Comparison of ENCODE assay signal across 30 cellular contexts in genomic region chr2:154664248-154664647, GRCh38. TPM values are rescaled to one million over a fixed set of nuclear protein-coding genes. Genes with fewer than 3 reads are reported as not detected.
A peak's percentile ranks its signal among the peaks of the same experiment; 100 is the strongest.
DNase-seq lines count a peak whose midpoint lies in the region; ATAC-seq, FAIRE-seq and TF ChIP-seq lines count a peak whose summit lies in the region.
"Had no signal": no experiment of that assay in that cellular context is flagged by ENCODE, and none has a peak within 500 bp of the region (broad histone marks: within the 10 kb centered on the region; RNA-seq: fewer than 3 reads in every experiment).

No MANE protein-coding gene starts in this region.

- TF ChIP-seq CTCF in right lobe of liver (IDR thresholded peaks at IDR 0.05), result no peak

- H3K36me3 ChIP-seq in right lobe of liver, result no peaks in the 10 kb centered on the region
- H3K36me3 ChIP-seq: BE2C, BLaER1 had no signal

- no peaks in the 10 kb centered on the region for H3K4me1 Mint-ChIP-seq in immature natural killer cell
- H3K4me1 Mint-ChIP-seq: CD14-positive monocyte; CD4-positive, alpha-beta memory T cell; CD4-positive, CD25-positive, alpha-beta regulatory T cell; CD8-positive, alpha-beta memory T cell had no signal

- H3K4me3 ChIP-seq in right lobe of liver, result no peak overlapping the region
- H3K4me3 ChIP-seq: BLaER1, GM12878 had no signal

- H3K27me3 Mint-ChIP-seq in immature natural killer cell (ENCODE audit: low read depth in 3 of 3), result no peaks in the 10 kb centered on the region
- H3K27me3 Mint-ChIP-seq: CD4-positive, alpha-beta memory T cell; CD4-positive, CD25-positive, alpha-beta regulatory T cell; CD8-positive, alpha-beta memory T cell had no signal

- ATAC-seq in left lobe of liver (peak; percentile 65), right lobe of liver (peak in 3 of 4 donors; percentile 72 to 73 (median 73)), GM18502 (IDR thresholded peaks at IDR 0.05; ENCODE audit: poor library complexity, unreplicated experiment) (no peak)
- ATAC-seq: GM12878 had no signal

- peaks cover under 1 to 29% (median 12%) of the 10 kb centered on the region in 6 donors for H3K9me3 Mint-ChIP-seq in immature natural killer cell

- DNase-seq in left lobe of liver (ENCODE audit: low spot score), result no peak
- DNase-seq in right lobe of liver, result no peak
- DNase-seq in immature natural killer cell, result no peak
- no peak for DNase-seq in NK-92 (lab: John Stamatoyannopoulos, UW; ENCODE audit: unreplicated experiment)
- DNase-seq: 8988T; ACHN; BE2C; C1 segment of cervical spinal cord; CD4-positive, alpha-beta memory T cell; CD4-positive, CD25-positive, alpha-beta regulatory T cell; CD8-positive, alpha-beta memory T cell; COR-L47; DMS 273 treated with DMSO at 0.1 percent for 48 hours; DMS153; DMS53; DMS79; DND-41; EL; GDM1 had no signal

- TF ChIP-seq POLR2A in right lobe of liver (IDR thresholded peaks at IDR 0.05), result no peak

- H3K27me3 ChIP-seq in right lobe of liver, result no peaks in the 10 kb centered on the region
- H3K27me3 ChIP-seq: BE2C, BLaER1 had no signal

- H3K36me3 Mint-ChIP-seq in immature natural killer cell, result peaks cover 0 to 2% (median 0%) of the 10 kb centered on the region in 3 donors
- H3K36me3 Mint-ChIP-seq: CD14-positive monocyte; CD4-positive, alpha-beta memory T cell; CD4-positive, CD25-positive, alpha-beta regulatory T cell; CD8-positive, alpha-beta memory T cell had no signal

- H3K9me3 ChIP-seq in right lobe of liver, result no peaks in the 10 kb centered on the region
- H3K9me3 ChIP-seq: BE2C, BLaER1 had no signal

- intact Hi-C loops in right lobe of liver (cut with DNase I), result no loop called here

- no peak overlapping the region for H3K27ac Mint-ChIP-seq in immature natural killer cell
- H3K27ac Mint-ChIP-seq: CD14-positive monocyte; CD4-positive, alpha-beta memory T cell; CD4-positive, CD25-positive, alpha-beta regulatory T cell; CD8-positive, alpha-beta memory T cell had no signal

- H3K4me3 Mint-ChIP-seq in immature natural killer cell, result no peak overlapping the region
- H3K4me3 Mint-ChIP-seq: CD14-positive monocyte; CD4-positive, alpha-beta memory T cell; CD4-positive, CD25-positive, alpha-beta regulatory T cell; CD8-positive, alpha-beta memory T cell had no signal

- H3K27ac ChIP-seq in right lobe of liver, result no peak overlapping the region
- H3K27ac ChIP-seq: BLaER1 had no signal

- FAIRE-seq in islet of Langerhans (lab: Jason Lieb, UNC), result peak; percentile 56
- FAIRE-seq: GM12878, GM12892, GM19239 had no signal

- H3K4me1 ChIP-seq in right lobe of liver, result no peaks in the 10 kb centered on the region
- H3K4me1 ChIP-seq: BE2C, BLaER1 had no signal

RNA-seq across cellular contexts. Expression of gene KCNJ3, which starts 34.2 kb away (rescaled TPM):
- total RNA-seq in left lobe of liver (0.78 TPM), right lobe of liver (1 to 10 TPM in 1 of 6 experiments, under 1 TPM in 5; 0.12 to 1.5 (median 0.52) TPM)
- polyA plus RNA-seq in immature natural killer cell, result not detected
- total RNA-seq: A673; CD4-positive, alpha-beta memory T cell; CD4-positive, CD25-positive, alpha-beta regulatory T cell; CD8-positive, alpha-beta memory T cell; Daoy; G401 had no signal
- polyA plus RNA-seq: AG04450; CD14-positive monocyte; CD4-positive, alpha-beta memory T cell; CD4-positive, CD25-positive, alpha-beta regulatory T cell; CD8-positive, alpha-beta memory T cell had no signal
